ENCODE assay signal across 15 cellular contexts in genomic region chr16:83344014-83344413, GRCh38.
A peak's percentile ranks its signal among the peaks of the same experiment; 100 is the strongest.
DNase-seq lines count a peak whose midpoint lies in the region; ATAC-seq and TF ChIP-seq lines count a peak whose summit lies in the region.
"Had no signal": no experiment of that assay in that cellular context is flagged by ENCODE, and none has a peak within 500 bp of the region (broad histone marks: within the 10 kb centered on the region; RNA-seq: fewer than 3 reads in every experiment).

No MANE protein-coding gene starts in this region.

- peak overlapping the region; percentile 57 for H2AFZ ChIP-seq in ACC112 (ENCODE audit: low read length, unreplicated experiment)

- TF ChIP-seq EP300 in gastroesophageal sphincter (IDR thresholded peaks at IDR 0.05), result no peak

- TF ChIP-seq POLR2A in gastroesophageal sphincter (IDR thresholded peaks at IDR 0.05), result no peak

- H3K27me3 ChIP-seq in ACC112 (ENCODE audit: insufficient read depth, low read length) (no peaks in the 10 kb centered on the region), brain microvascular endothelial cell (replicated peaks) (no peaks in the 10 kb centered on the region), gastroesophageal sphincter (no peaks in the 10 kb centered on the region)

- H3K4me3 ChIP-seq in ACC112 (ENCODE audit: low read depth, low read length) (peak overlapping the region; percentile 49; the same call in 1 of the 2 replicates), brain microvascular endothelial cell (ENCODE audit: low read depth, low read length) (no peak overlapping the region), gastroesophageal sphincter (no peak overlapping the region), mucosa of descending colon (no peak overlapping the region)

- peak; percentile 77 for DNase-seq in HS-27A (ENCODE audit: low read depth)
- peak; percentile 96 for DNase-seq in brain microvascular endothelial cell
- peak; percentile 48 for DNase-seq in hepatic stellate cell (ENCODE audit: low spot score)
- no peak for DNase-seq in mucosa of descending colon
- DNase-seq in Right ventricle myocardium superior, result no peak
- DNase-seq: ACHN; DMS 273 treated with DMSO at 0.1 percent for 48 hours; endodermal cell; NCI-H2227 treated with DMSO at 0.1 percent for 48 hours; posterior cingulate gyrus; stimulated activated CD8-positive, alpha-beta memory T cell treated with anti-CD3 and anti-CD28 coated beads, Interleukin-4, amount 100 ng/mL, for 48 hours; SW 1271 had no signal

- no peaks in the 10 kb centered on the region for H3K79me2 ChIP-seq in ACC112 (ENCODE audit: control insufficient read depth, insufficient read depth, low read length, unreplicated experiment)

- ATAC-seq in gastroesophageal sphincter, result no peak
- no peak for ATAC-seq in mucosa of descending colon
- no peak for ATAC-seq in Right ventricle myocardium superior (ENCODE audit: poor library complexity)
- no peak for ATAC-seq in GM21526 (IDR thresholded peaks at IDR 0.05; ENCODE audit: low FRiP score, unreplicated experiment)

- H3K4me1 ChIP-seq in ACC112 (ENCODE audit: control insufficient read depth, insufficient read depth, low read length, unreplicated experiment) (peaks cover 29% of the 10 kb centered on the region), gastroesophageal sphincter (no peaks in the 10 kb centered on the region), mucosa of descending colon (ENCODE audit: low read depth) (no peaks in the 10 kb centered on the region)

- H3K27ac ChIP-seq in ACC112 (ENCODE audit: low read depth, low read length) (peak overlapping the region; percentile 97), brain microvascular endothelial cell (peak overlapping the region; percentile 89), gastroesophageal sphincter (no peak overlapping the region)

- intact Hi-C loops in mucosa of descending colon (cut with DNase I, micrococcal nuclease), result no loop called here
- intact Hi-C loops in Right ventricle myocardium superior (cut with DNase I), result no loop called here

- WGBS in gastroesophageal sphincter (ENCODE audit: low coverage in 1 of 2), 2 donors, result 84 to 92% methylated on average over 6 to 8 of the region's 8 CpGs

- TF ChIP-seq CTCF in brain microvascular endothelial cell (IDR thresholded peaks at IDR 0.05; ENCODE audit: low read depth, low read length, missing control alignments) (no peak), gastroesophageal sphincter (IDR thresholded peaks at IDR 0.05) (no peak), mucosa of descending colon (IDR thresholded peaks at IDR 0.05) (no peak)

- H3K36me3 ChIP-seq in ACC112 (ENCODE audit: insufficient read depth, low read length) (no peaks in the 10 kb centered on the region), brain microvascular endothelial cell (replicated peaks) (no peaks in the 10 kb centered on the region), gastroesophageal sphincter (no peaks in the 10 kb centered on the region), mucosa of descending colon (ENCODE audit: low read depth) (no peaks in the 10 kb centered on the region)

- in situ Hi-C loops in brain microvascular endothelial cell (cut with HindIII; ENCODE audit: low pct_ligation_motif_present, low sequenced_read_pairs), result no loop called here

- H3K9me3 ChIP-seq in gastroesophageal sphincter (no peaks in the 10 kb centered on the region), mucosa of descending colon (no peaks in the 10 kb centered on the region)

Comparison
In these comparisons a context has a peak if more than half of its experiments do, and no peak if none do; other contexts are left out.
1. H3K27ac ChIP-seq: peak in ACC112 (single experiment) and brain microvascular endothelial cell (single experiment); none in gastroesophageal sphincter (0 of 4).
2. DNase-seq: peak in HS-27A (single experiment), brain microvascular endothelial cell (single experiment) and hepatic stellate cell (single experiment); none in mucosa of descending colon (0 of 3) and Right ventricle myocardium superior (single experiment).